ENCODE assay signal across 8 cellular contexts in genomic region chr3:173584093-173584833, GRCh38.
DNase-seq lines count a peak whose midpoint lies in the region; ATAC-seq and TF ChIP-seq lines count a peak whose summit lies in the region.

No MANE protein-coding gene starts in this region.

- peak; percentile 72 for TF ChIP-seq CTCF in neural crest cell (conservative IDR thresholded peaks at IDR 0.05)

- H3K27me3 Mint-ChIP-seq in neural crest cell (ENCODE audit: low read depth), result no peaks in the 10 kb centered on the region
- H3K27me3 Mint-ChIP-seq in stimulated activated naive B cell treated with anti-CD40 and anti-IgM and Interleukin-4, amounts not matched to agents 10 μg/mL and 1 μg/mL and 100 μg/mL, for 72 hours, result peaks cover 14 to 29% of the 10 kb centered on the region in 2 donors

- H3K4me1 Mint-ChIP-seq in neural crest cell, result peaks cover 30% of the 10 kb centered on the region
- peaks cover 2 to 14% of the 10 kb centered on the region in 2 donors for H3K4me1 Mint-ChIP-seq in stimulated activated naive B cell treated with anti-CD40 and anti-IgM and Interleukin-4, amounts not matched to agents 10 μg/mL and 1 μg/mL and 100 μg/mL, for 72 hours

- H3K9me3 Mint-ChIP-seq in neural crest cell, result no peaks in the 10 kb centered on the region
- no peaks in the 10 kb centered on the region for H3K9me3 Mint-ChIP-seq in stimulated activated naive B cell treated with anti-CD40 and anti-IgM and Interleukin-4, amounts not matched to agents 10 μg/mL and 1 μg/mL and 100 μg/mL, for 72 hours

- peak overlapping the region; percentile 96 for H3K4me3 Mint-ChIP-seq in neural crest cell
- no peak overlapping the region for H3K4me3 Mint-ChIP-seq in stimulated activated naive B cell treated with anti-CD40 and anti-IgM and Interleukin-4, amounts not matched to agents 10 μg/mL and 1 μg/mL and 100 μg/mL, for 72 hours

- no peaks in the 10 kb centered on the region for H3K36me3 Mint-ChIP-seq in neural crest cell (ENCODE audit: low read depth)
- peaks cover 0 to 3% of the 10 kb centered on the region in 2 donors for H3K36me3 Mint-ChIP-seq in stimulated activated naive B cell treated with anti-CD40 and anti-IgM and Interleukin-4, amounts not matched to agents 10 μg/mL and 1 μg/mL and 100 μg/mL, for 72 hours

- H3K27ac Mint-ChIP-seq in neural crest cell (ENCODE audit: unreplicated experiment), result peak overlapping the region; percentile 64
- H3K27ac Mint-ChIP-seq in stimulated activated naive B cell treated with anti-CD40 and anti-IgM and Interleukin-4, amounts not matched to agents 10 μg/mL and 1 μg/mL and 100 μg/mL, for 72 hours, result no peak overlapping the region

- no peak for ATAC-seq in stimulated activated naive B cell treated with anti-CD40 and anti-IgM and Interleukin-4, amounts not matched to agents 10 μg/mL and 1 μg/mL and 100 μg/mL, for 72 hours (replicated peaks)
- no peak for ATAC-seq in GM18861 (IDR thresholded peaks at IDR 0.05; ENCODE audit: unreplicated experiment)

- POLR2A ChIA-PET in HEK293T (lab: Yijun Ruan, JAX), result no interaction called here

- DNase-seq in COLO829 (ENCODE audit: low spot score), result peak; percentile 13
- peak; percentile 39 for DNase-seq in HEK293T (ENCODE audit: extremely low spot score)
- DNase-seq in RPMI8226, result peak; percentile 39
- peak; percentile 78 for DNase-seq in fibroblast of peridontal ligament (ENCODE audit: extremely low read depth)
- peak; percentile 53 for DNase-seq in neural crest cell (ENCODE audit: low read depth, low spot score)
- no peak for DNase-seq in stimulated activated naive B cell treated with anti-CD40 and anti-IgM and Interleukin-4, amounts not matched to agents 10 μg/mL and 1 μg/mL and 100 μg/mL, for 72 hours
- no peak for DNase-seq in NOMO-1 treated with DMSO at 0.1 percent for 48 hours (lab: John Stamatoyannopoulos, UW; ENCODE audit: unreplicated experiment)

- CTCF ChIA-PET in HEK293T (lab: Yijun Ruan, JAX), result interaction anchor here (0.6 to 0.7 kb wide), 5 partner anchors 104 to 1436 kb away, joined by 3 to 5 read pairs (median 3); no protein-coding TSS in a partner anchor

TF ChIP-seq in HEK293T, 16 proteins besides CTCF, POLR2A, EP300 and RAD21:
- TF ChIP-seq FOXK2 (IDR thresholded peaks at IDR 0.05) (no peak), ELF4 (IDR thresholded peaks at IDR 0.05) (no peak), L3MBTL2 (conservative IDR thresholded peaks at IDR 0.05) (peak; percentile 28; the same call in 1 of the 2 replicates), FOXM1 (IDR thresholded peaks at IDR 0.05; ENCODE audit: borderline replicate concordance) (no peak), ZNF384 (IDR thresholded peaks at IDR 0.05) (peak; percentile 97)

Comparison
In these comparisons a context has a peak if more than half of its experiments do, and no peak if none do; other contexts are left out.
1. DNase-seq: peak in COLO829 (single experiment), HEK293T (single experiment), RPMI8226 (single experiment), fibroblast of peridontal ligament (single experiment) and neural crest cell (single experiment); none in stimulated activated naive B cell treated with anti-CD40 and anti-IgM and Interleukin-4, amounts not matched to agents 10 μg/mL and 1 μg/mL and 100 μg/mL, for 72 hours (single experiment) and NOMO-1 treated with DMSO at 0.1 percent for 48 hours (single experiment).